32 cellular contexts compared by ENCODE assay signal in the genomic region with DNA sequence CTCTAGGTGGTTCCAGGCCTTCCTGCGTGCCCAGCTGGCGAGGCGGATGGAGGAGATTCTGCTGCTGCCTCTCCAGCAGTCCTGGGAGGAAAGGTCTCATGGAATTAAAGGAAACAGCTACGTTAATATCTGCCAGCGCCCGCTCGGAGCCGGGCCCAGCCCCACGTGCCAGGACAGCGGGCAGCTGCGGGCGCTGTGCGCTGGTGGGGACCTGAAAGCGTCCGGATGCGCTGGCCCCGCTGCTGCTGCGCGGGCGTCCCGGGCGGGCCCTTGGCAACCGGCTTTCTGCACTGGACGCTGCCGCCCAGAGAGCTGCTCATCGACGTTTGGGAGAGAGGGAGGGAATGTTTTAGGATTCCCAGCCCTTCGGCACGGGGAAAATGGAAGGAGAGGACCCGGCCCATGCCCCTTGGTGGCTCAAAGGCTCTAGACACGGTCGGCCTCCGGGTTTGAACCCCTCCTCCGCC.
"Had no signal": no experiment of that assay in that cellular context is flagged by ENCODE, and none has a peak within 500 bp of the region (broad histone marks: within the 10 kb centered on the region; RNA-seq: fewer than 3 reads in every experiment).

No MANE protein-coding gene starts in this region.

- H3K27ac Mint-ChIP-seq: activated B cell treated with CpG ODN at 0.5 μM for 24 hours; activated CD8-positive, alpha-beta T cell treated with anti-CD3 and anti-CD28 coated beads for 36 hours; activated naive CD4-positive, alpha-beta T cell treated with anti-CD3 and anti-CD28 coated beads, Interleukin-2, amount 50 U/mL, for 24 hours; activated naive CD8-positive, alpha-beta T cell treated with anti-CD3 and anti-CD28 coated beads for 36 hours; activated naive CD8-positive, alpha-beta T cell treated with anti-CD3 and anti-CD28 coated beads, Interleukin-2, amount 50 U/mL, for 24 hours; activated T-helper 17 cell treated with anti-CD3 and anti-CD28 coated beads, Interleukin-2, amount 50 U/mL, for 72 hours; T-helper 17 cell; T-helper 2 cell treated with Interferon-gamma antibody and Interleukin-4, amounts not matched to agents 5 μg/mL and 100 μg/mL, for 36 hours had no signal

- DNase-seq: activated B cell treated with CpG ODN at 0.5 μM for 24 hours; activated CD4-positive, alpha-beta T cell treated with anti-CD3 and anti-CD28 coated beads for 4 hours; activated CD4-positive, alpha-beta T cell treated with anti-CD3 and anti-CD28 coated beads, Interleukin-2, amount 50 U/mL, for 1 hour; activated CD4-positive, alpha-beta T cell treated with anti-CD3 and anti-CD28 coated beads, Interleukin-2, amount 50 U/mL, for 48 hours; activated CD8-positive, alpha-beta memory T cell treated with anti-CD3 and anti-CD28 coated beads for 24 hours; activated CD8-positive, alpha-beta T cell treated with anti-CD3 and anti-CD28 coated beads for 36 hours; activated effector memory CD4-positive, alpha-beta T cell treated with Interleukin-2 at 50 U/mL for 16 hours; activated gamma-delta T cell treated with Interleukin-2 at 50 U/mL for 16 hours; activated naive CD4-positive, alpha-beta T cell treated with Interleukin-2 at 50 U/mL for 16 hours; activated naive CD8-positive, alpha-beta T cell treated with anti-CD3 and anti-CD28 coated beads for 36 hours; activated naive CD8-positive, alpha-beta T cell treated with anti-CD3 and anti-CD28 coated beads, Interleukin-2, amount 50 U/mL, for 24 hours; activated T-cell treated with anti-CD3 and anti-CD28 coated beads, Interleukin-2, amount 50 U/mL, for 4 hours; amygdala; body of pancreas; caudate nucleus; cerebellar nuclear complex; colonic mucosa; effector CD8-positive, alpha-beta T cell; esophagus squamous epithelium; foreskin melanocyte; SW 1271; T-helper 1 cell; T-helper 17 cell; T1000; WERI-Rb-1 had no signal

- H3K4me3 ChIP-seq: adrenal gland, body of pancreas, colonic mucosa, esophagus squamous epithelium, gastroesophageal sphincter had no signal

- H3K27me3 ChIP-seq: adrenal gland, body of pancreas, colonic mucosa, esophagus squamous epithelium, gastroesophageal sphincter had no signal

- H3K36me3 ChIP-seq: adrenal gland, colonic mucosa, esophagus squamous epithelium, gastroesophageal sphincter, WERI-Rb-1 had no signal

- H3K27me3 Mint-ChIP-seq: activated B cell treated with CpG ODN at 0.5 μM for 24 hours; activated CD8-positive, alpha-beta T cell treated with anti-CD3 and anti-CD28 coated beads for 36 hours; activated naive CD4-positive, alpha-beta T cell treated with anti-CD3 and anti-CD28 coated beads, Interleukin-2, amount 50 U/mL, for 24 hours; activated naive CD8-positive, alpha-beta T cell treated with anti-CD3 and anti-CD28 coated beads for 36 hours; activated naive CD8-positive, alpha-beta T cell treated with anti-CD3 and anti-CD28 coated beads, Interleukin-2, amount 50 U/mL, for 24 hours; activated T-helper 17 cell treated with anti-CD3 and anti-CD28 coated beads, Interleukin-2, amount 50 U/mL, for 72 hours; T-helper 17 cell had no signal

- H3K4me1 ChIP-seq: adrenal gland, colonic mucosa had no signal

- H3K36me3 Mint-ChIP-seq: activated naive CD4-positive, alpha-beta T cell treated with anti-CD3 and anti-CD28 coated beads, Interleukin-2, amount 50 U/mL, for 24 hours; activated naive CD8-positive, alpha-beta T cell treated with anti-CD3 and anti-CD28 coated beads for 36 hours had no signal

- ATAC-seq: activated CD4-positive, CD25-positive, alpha-beta regulatory T cell treated with anti-CD3 and anti-CD28 coated beads, Interleukin-2, amount 50 U/mL, for 24 hours; activated CD8-positive, alpha-beta T cell treated with anti-CD3 and anti-CD28 coated beads for 36 hours; activated naive CD8-positive, alpha-beta T cell treated with anti-CD3 and anti-CD28 coated beads, Interleukin-2, amount 50 U/mL, for 24 hours; activated T-cell treated with anti-CD3 and anti-CD28 coated beads, Interleukin-2, amount 50 U/mL, for 4 hours; activated T-helper 17 cell treated with anti-CD3 and anti-CD28 coated beads, Interleukin-2, amount 50 U/mL, for 72 hours; body of pancreas; gastroesophageal sphincter; T-helper 17 cell had no signal

- H3K4me3 Mint-ChIP-seq: activated B cell treated with CpG ODN at 0.5 μM for 24 hours; activated CD8-positive, alpha-beta T cell treated with anti-CD3 and anti-CD28 coated beads for 36 hours; activated naive CD4-positive, alpha-beta T cell treated with anti-CD3 and anti-CD28 coated beads, Interleukin-2, amount 50 U/mL, for 24 hours; activated naive CD8-positive, alpha-beta T cell treated with anti-CD3 and anti-CD28 coated beads for 36 hours; activated naive CD8-positive, alpha-beta T cell treated with anti-CD3 and anti-CD28 coated beads, Interleukin-2, amount 50 U/mL, for 24 hours; activated T-cell treated with anti-CD3 and anti-CD28 coated beads, Interleukin-2, amount 50 U/mL, for 4 hours; activated T-helper 17 cell treated with anti-CD3 and anti-CD28 coated beads, Interleukin-2, amount 50 U/mL, for 72 hours; T-helper 17 cell; T-helper 2 cell treated with Interferon-gamma antibody and Interleukin-4, amounts not matched to agents 5 μg/mL and 100 μg/mL, for 36 hours had no signal

- H3K27ac ChIP-seq: adrenal gland, body of pancreas, colonic mucosa, epithelial cell of prostate, esophagus squamous epithelium, gastroesophageal sphincter, WERI-Rb-1 had no signal

- H3K9me3 ChIP-seq: adrenal gland, body of pancreas, colonic mucosa, esophagus squamous epithelium, gastroesophageal sphincter had no signal

- H3K9me3 Mint-ChIP-seq: activated B cell treated with CpG ODN at 0.5 μM for 24 hours; activated CD8-positive, alpha-beta T cell treated with anti-CD3 and anti-CD28 coated beads for 36 hours; activated naive CD4-positive, alpha-beta T cell treated with anti-CD3 and anti-CD28 coated beads, Interleukin-2, amount 50 U/mL, for 24 hours; activated naive CD8-positive, alpha-beta T cell treated with anti-CD3 and anti-CD28 coated beads for 36 hours; activated naive CD8-positive, alpha-beta T cell treated with anti-CD3 and anti-CD28 coated beads, Interleukin-2, amount 50 U/mL, for 24 hours; activated T-cell treated with anti-CD3 and anti-CD28 coated beads, Interleukin-2, amount 50 U/mL, for 4 hours; activated T-helper 17 cell treated with anti-CD3 and anti-CD28 coated beads, Interleukin-2, amount 50 U/mL, for 72 hours; T-helper 2 cell treated with Interferon-gamma antibody and Interleukin-4, amounts not matched to agents 5 μg/mL and 100 μg/mL, for 36 hours had no signal
